Comparison of ENCODE assay signal across 13 cellular contexts in the genomic region with DNA sequence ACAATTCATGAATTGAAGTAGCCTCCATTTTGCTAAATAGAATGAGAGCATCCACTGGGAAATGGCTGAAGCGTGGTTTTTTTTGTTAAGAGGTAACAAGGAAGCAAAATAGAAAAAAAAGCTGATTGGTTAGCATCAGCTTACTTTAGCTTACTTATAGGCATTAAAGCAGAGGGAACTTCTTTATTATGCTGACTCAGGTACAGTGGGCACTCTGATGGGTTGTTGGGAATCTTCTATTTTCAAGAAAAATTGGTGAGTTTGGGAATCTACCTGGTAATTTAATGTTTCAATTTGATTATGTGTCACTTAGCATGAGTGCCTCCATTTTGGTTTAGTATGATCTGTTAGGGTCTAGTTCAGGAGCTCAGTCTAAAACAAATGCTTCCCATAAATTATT.
DNase-seq lines count a peak whose midpoint lies in the region; ATAC-seq and TF ChIP-seq lines count a peak whose summit lies in the region.
"Had no signal": no experiment of that assay in that cellular context is flagged by ENCODE, and none has a peak within 500 bp of the region (broad histone marks: within the 10 kb centered on the region; RNA-seq: fewer than 3 reads in every experiment).

No MANE protein-coding gene starts in this region.

- H3K27ac ChIP-seq in endodermal cell (ENCODE audit: low read depth, low read length) = no peak overlapping the region
- no peak overlapping the region for H3K27ac ChIP-seq in prostate gland
- H3K27ac ChIP-seq: 22Rv1, BLaER1, GM23248 had no signal

- no peaks in the 10 kb centered on the region for H3K36me3 ChIP-seq in endodermal cell (ENCODE audit: control insufficient read depth, insufficient read depth, low read length)
- no peaks in the 10 kb centered on the region for H3K36me3 ChIP-seq in prostate gland
- H3K36me3 ChIP-seq: BLaER1 had no signal

- H3K9ac ChIP-seq in endodermal cell (ENCODE audit: extremely low read depth, low read length, poor library complexity, severe bottlenecking) = no peak overlapping the region
- H3K9ac ChIP-seq: BLaER1, GM23248 had no signal

- H3K27me3 ChIP-seq in endodermal cell (ENCODE audit: control insufficient read depth, insufficient read depth, low read length, poor library complexity, severe bottlenecking) = no peaks in the 10 kb centered on the region
- H3K27me3 ChIP-seq in prostate gland (replicated peaks; ENCODE audit: insufficient read depth) = no peaks in the 10 kb centered on the region
- H3K27me3 ChIP-seq: BLaER1 had no signal

- H3K27me3 Mint-ChIP-seq in WTC11 (ENCODE audit: low read depth) (no peaks in the 10 kb centered on the region), endodermal cell (ENCODE audit: insufficient read depth) (no peaks in the 10 kb centered on the region)
- H3K27me3 Mint-ChIP-seq: CD4-positive, alpha-beta memory T cell had no signal

- POLR2A ChIA-PET in WTC11 (lab: Charles Lee) = no interaction called here

- H3K4me3 ChIP-seq in endodermal cell (ENCODE audit: low read length) = no peak overlapping the region
- no peak overlapping the region for H3K4me3 ChIP-seq in prostate gland
- H3K4me3 ChIP-seq: BLaER1, GM23248 had no signal

- H3K4me1 Mint-ChIP-seq in WTC11 (peaks cover 31% of the 10 kb centered on the region), endodermal cell (peaks cover 18% of the 10 kb centered on the region)
- H3K4me1 Mint-ChIP-seq: CD14-positive monocyte; CD4-positive, alpha-beta memory T cell had no signal

- no peak for TF ChIP-seq POLR2A in prostate gland (IDR thresholded peaks at IDR 0.05)

- TF ChIP-seq CTCF in WTC11 (IDR thresholded peaks at IDR 0.05) (no peak), endodermal cell (conservative IDR thresholded peaks at IDR 0.05) (no peak), prostate gland (IDR thresholded peaks at IDR 0.05) (no peak)

- peak overlapping the region; percentile 66 for H3K27ac Mint-ChIP-seq in WTC11
- peak overlapping the region; percentile 73 for H3K27ac Mint-ChIP-seq in endodermal cell
- H3K27ac Mint-ChIP-seq: CD14-positive monocyte; CD4-positive, alpha-beta memory T cell had no signal

- no peaks in the 10 kb centered on the region for H3K9me3 Mint-ChIP-seq in WTC11
- no peaks in the 10 kb centered on the region for H3K9me3 Mint-ChIP-seq in endodermal cell

- 91 to 100% methylated on average over 1 of the region's 1 CpG for WGBS in endodermal cell (ENCODE audit: insufficient coverage in 1 of 2, insufficient read length in 1 of 2), 2 experiments
- 89% methylated on average over 1 of the region's 1 CpG for WGBS in prostate gland

- no peaks in the 10 kb centered on the region for H3K4me1 ChIP-seq in endodermal cell (ENCODE audit: control insufficient read depth, insufficient read depth, low read length)
- H3K4me1 ChIP-seq in prostate gland (replicated peaks) = no peaks in the 10 kb centered on the region

- intact Hi-C loops in prostate gland (cut with DNase I) = no loop called here

- CTCF ChIA-PET in WTC11 (lab: Charles Lee) = no interaction called here

- DNase-seq in DMS53 (lab: John Stamatoyannopoulos, UW) = peak; percentile 19
- no peak for DNase-seq in DMS53 treated with DMSO at 0.1 percent for 48 hours (lab: John Stamatoyannopoulos, UW; ENCODE audit: unreplicated experiment)
- no peak for DNase-seq in WTC11 (ENCODE audit: low spot score)
- DNase-seq in endodermal cell = no peak
- no peak for DNase-seq in T-helper 9 cell
- no peak for DNase-seq in NCI-H345 treated with DMSO at 0.1 percent for 48 hours (lab: John Stamatoyannopoulos, UW; ENCODE audit: unreplicated experiment)
- DNase-seq in prostate gland (ENCODE audit: low spot score) = no peak
- DNase-seq: GM23248, H7 had no signal

- H3K4me3 Mint-ChIP-seq in WTC11 (no peak overlapping the region), endodermal cell (no peak overlapping the region)
- H3K4me3 Mint-ChIP-seq: CD14-positive monocyte; CD4-positive, alpha-beta memory T cell had no signal

- no peaks in the 10 kb centered on the region for H3K9me3 ChIP-seq in endodermal cell (ENCODE audit: control insufficient read depth, low read length)
- H3K9me3 ChIP-seq in prostate gland = no peaks in the 10 kb centered on the region
- H3K9me3 ChIP-seq: BLaER1 had no signal

- no peak for ATAC-seq in WTC11

- no peaks in the 10 kb centered on the region for H3K36me3 Mint-ChIP-seq in WTC11
- no peaks in the 10 kb centered on the region for H3K36me3 Mint-ChIP-seq in endodermal cell (ENCODE audit: low read depth)
- H3K36me3 Mint-ChIP-seq: CD14-positive monocyte; CD4-positive, alpha-beta memory T cell had no signal

TF ChIP-seq in WTC11, 78 proteins besides CTCF, POLR2A, EP300 and RAD21:
- TF ChIP-seq ZNF396 (CRISPR knock-in tag; IDR thresholded peaks at IDR 0.05; ENCODE audit: borderline replicate concordance) (peak; percentile 78; the same call in 1 of the 2 replicates), TEAD4 (CRISPR knock-in tag; IDR thresholded peaks at IDR 0.05) (no peak), CREB1 (CRISPR knock-in tag; IDR thresholded peaks at IDR 0.05) (no peak), NR1H2 (CRISPR knock-in tag; IDR thresholded peaks at IDR 0.05) (no peak), CBFB (CRISPR knock-in tag; IDR thresholded peaks at IDR 0.05; ENCODE audit: low read depth) (no peak)
